Comparison of ENCODE assay signal across 22 cellular contexts in the genomic region with DNA sequence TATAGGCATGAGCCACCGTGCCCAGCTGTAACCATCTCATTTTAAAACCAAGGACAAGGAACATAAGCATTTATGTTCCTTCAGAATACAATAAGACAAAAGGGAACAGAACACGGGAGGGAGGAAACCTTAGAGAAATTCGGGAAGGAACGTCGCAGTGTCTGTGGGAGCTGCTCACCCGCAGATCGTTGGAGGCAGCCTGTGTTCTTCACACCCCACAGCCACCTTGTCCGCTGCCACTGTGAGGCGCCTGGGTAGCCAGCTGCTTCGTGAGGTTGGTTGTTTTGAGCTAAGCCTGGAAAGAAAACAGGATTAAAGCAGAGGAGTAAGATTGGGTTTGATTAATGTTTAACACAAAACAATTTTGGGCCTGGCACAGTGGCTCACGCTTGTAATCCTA.
DNase-seq lines count a peak whose midpoint lies in the region; ATAC-seq, FAIRE-seq and TF ChIP-seq lines count a peak whose summit lies in the region.
"Had no signal": no experiment of that assay in that cellular context is flagged by ENCODE, and none has a peak within 500 bp of the region (broad histone marks: within the 10 kb centered on the region; RNA-seq: fewer than 3 reads in every experiment).

No MANE protein-coding gene starts in this region.

- no peak for TF ChIP-seq RAD21 in K562 (CRISPR knock-in tag; conservative IDR thresholded peaks at IDR 0.05 in 1 of 2, IDR thresholded peaks at IDR 0.05 in 1 of 2)

- no peaks in the 10 kb centered on the region for H3K79me2 ChIP-seq in K562 (ENCODE audit: control insufficient read depth, insufficient read depth, low read length)

- POLR2A ChIA-PET in K562 (lab: Yijun Ruan, JAX), result no interaction called here

- intact Hi-C loops in K562 (cut with micrococcal nuclease), result no loop called here

- no peak overlapping the region for H2AFZ ChIP-seq in K562 (ENCODE audit: low read depth, low read length)

- no peaks in the 10 kb centered on the region for H3K9me1 ChIP-seq in K562 (ENCODE audit: control insufficient read depth, insufficient read depth, low read length)

- DNase-seq in activated naive CD4-positive, alpha-beta T cell treated with anti-CD3 and anti-CD28 coated beads, Interleukin-2, amount 10 ng/mL, durations not matched to agents 7 days and 5 days, result no peak
- DNase-seq in H7, result peak; percentile 30
- DNase-seq in K562 (ENCODE audit: extremely low read depth in 1 of 4, low spot score in 3 of 4), result no peak
- DNase-seq in nephron progenitor cell, result no peak
- DNase-seq in T-helper 9 cell, result no peak
- no peak for DNase-seq in GOT3 (lab: John Stamatoyannopoulos, UW)
- no peak for DNase-seq in midbrain (lab: John Stamatoyannopoulos, UW)
- DNase-seq: AML-193; Caco-2; CD4-positive, alpha-beta T cell; DMS153; DMS79; GDM1 had no signal

- no peaks in the 10 kb centered on the region for H3K4me1 Mint-ChIP-seq in activated naive CD4-positive, alpha-beta T cell treated with anti-CD3 and anti-CD28 coated beads, Interleukin-2, amount 50 U/mL, for 24 hours
- no peaks in the 10 kb centered on the region for H3K4me1 Mint-ChIP-seq in activated naive CD4-positive, alpha-beta T cell treated with anti-CD3 and anti-CD28 coated beads, Interleukin-2, amount 10 ng/mL, durations not matched to agents 7 days and 5 days
- H3K4me1 Mint-ChIP-seq in nephron progenitor cell, result peaks cover 6% of the 10 kb centered on the region

- no peaks in the 10 kb centered on the region for H4K20me1 ChIP-seq in K562 (replicated peaks; ENCODE audit: control insufficient read depth, insufficient read depth, low read length)

- H3K36me3 Mint-ChIP-seq in activated naive CD4-positive, alpha-beta T cell treated with anti-CD3 and anti-CD28 coated beads, Interleukin-2, amount 50 U/mL, for 24 hours, result no peaks in the 10 kb centered on the region
- H3K36me3 Mint-ChIP-seq in activated naive CD4-positive, alpha-beta T cell treated with anti-CD3 and anti-CD28 coated beads, Interleukin-2, amount 10 ng/mL, durations not matched to agents 7 days and 5 days, result no peaks in the 10 kb centered on the region
- peaks cover 21% of the 10 kb centered on the region for H3K36me3 Mint-ChIP-seq in nephron progenitor cell (ENCODE audit: low read depth)

- TF ChIP-seq EP300 in K562 (IDR thresholded peaks at IDR 0.05; ENCODE audit: low read length), result no peak

- no peak for FAIRE-seq in K562 (lab: Jason Lieb, UNC)
- FAIRE-seq: A549, GM12892, GM18507, H1 had no signal

- no peak overlapping the region for H3K4me2 ChIP-seq in K562 (ENCODE audit: insufficient read depth, low read length)
- H3K4me2 ChIP-seq: A549 had no signal

- TF ChIP-seq CTCF in K562 (IDR thresholded peaks at IDR 0.05 in 2 of 3, conservative IDR thresholded peaks at IDR 0.05 in 1 of 3; ENCODE audit: insufficient read depth in 2 of 3, low read depth in 1 of 3, low read length in 3 of 3), result no peak
- no peak for TF ChIP-seq CTCF in nephron progenitor cell (IDR thresholded peaks at IDR 0.05)

- TF ChIP-seq POLR2A in K562 (conservative IDR thresholded peaks at IDR 0.05), result no peak

- no peak overlapping the region for H3K27ac ChIP-seq in K562 (ENCODE audit: extremely low read depth, low read depth, low read length)
- H3K27ac ChIP-seq: 22Rv1, A549, C4-2B, HL-60 had no signal

- H3K9ac ChIP-seq in K562 (ENCODE audit: insufficient read depth in 1 of 2, low read depth in 2 of 2, low read length in 2 of 2), result no peak overlapping the region

- no peak overlapping the region for H3K4me3 Mint-ChIP-seq in activated naive CD4-positive, alpha-beta T cell treated with anti-CD3 and anti-CD28 coated beads, Interleukin-2, amount 50 U/mL, for 24 hours
- H3K4me3 Mint-ChIP-seq in activated naive CD4-positive, alpha-beta T cell treated with anti-CD3 and anti-CD28 coated beads, Interleukin-2, amount 10 ng/mL, durations not matched to agents 7 days and 5 days, result no peak overlapping the region
- no peak overlapping the region for H3K4me3 Mint-ChIP-seq in nephron progenitor cell
- H3K4me3 Mint-ChIP-seq: CD4-positive, alpha-beta T cell had no signal

- H3K27ac Mint-ChIP-seq in activated naive CD4-positive, alpha-beta T cell treated with anti-CD3 and anti-CD28 coated beads, Interleukin-2, amount 50 U/mL, for 24 hours, result peak overlapping the region; percentile 51
- no peak overlapping the region for H3K27ac Mint-ChIP-seq in activated naive CD4-positive, alpha-beta T cell treated with anti-CD3 and anti-CD28 coated beads, Interleukin-2, amount 10 ng/mL, durations not matched to agents 7 days and 5 days
- H3K27ac Mint-ChIP-seq in nephron progenitor cell, result peak overlapping the region; percentile 82
- H3K27ac Mint-ChIP-seq: CD4-positive, alpha-beta T cell had no signal

- peak; percentile 43; the same call in 1 of the 3 replicates for ATAC-seq in K562
- ATAC-seq: A549 had no signal

- CTCF ChIA-PET in activated naive CD4-positive, alpha-beta T cell treated with anti-CD3 and anti-CD28 coated beads, Interleukin-2, amount 10 ng/mL, durations not matched to agents 7 days and 5 days (lab: Charles Lee), result no interaction called here
- CTCF ChIA-PET in K562 (lab: Yijun Ruan, JAX; ENCODE audit: low intra/inter-chr PET ratio), result no interaction called here

- no TSS peak for BruUV-seq in K562 (replicated peaks; lab: Mats Ljungman, UMichigan)

- H3K4me1 ChIP-seq in K562 (replicated peaks in 1 of 2; ENCODE audit: control insufficient read depth in 2 of 2, insufficient read depth in 2 of 2, low read length in 2 of 2), result no peaks in the 10 kb centered on the region
- H3K4me1 ChIP-seq: A549, Caco-2, HAP-1 had no signal

- H3K27me3 ChIP-seq in H7 (ENCODE audit: control insufficient read depth, insufficient read depth, low read length), result no peaks in the 10 kb centered on the region
- H3K27me3 ChIP-seq in K562 (ENCODE audit: control insufficient read depth in 2 of 2, insufficient read depth in 2 of 2, low read length in 2 of 2), result peaks cover 15 to 22% of the 10 kb centered on the region in 2 experiments; a peak in 4 of 5 replicates

- 1% methylated on average over 11 of the region's 11 CpGs for WGBS in K562 (ENCODE audit: insufficient coverage, low coverage, missing lambda C conversion rate)

- H3K9me3 ChIP-seq in K562 (replicated peaks; ENCODE audit: control insufficient read depth, insufficient read depth, low read depth, low read length), result no peaks in the 10 kb centered on the region
- H3K9me3 ChIP-seq: A549, Caco-2, HAP-1 had no signal

- H3K27me3 Mint-ChIP-seq in activated naive CD4-positive, alpha-beta T cell treated with anti-CD3 and anti-CD28 coated beads, Interleukin-2, amount 50 U/mL, for 24 hours, result peaks cover 2% of the 10 kb centered on the region
- H3K27me3 Mint-ChIP-seq in activated naive CD4-positive, alpha-beta T cell treated with anti-CD3 and anti-CD28 coated beads, Interleukin-2, amount 10 ng/mL, durations not matched to agents 7 days and 5 days, result no peaks in the 10 kb centered on the region
- no peaks in the 10 kb centered on the region for H3K27me3 Mint-ChIP-seq in nephron progenitor cell (ENCODE audit: low read depth, poor library complexity)
- H3K27me3 Mint-ChIP-seq: CD4-positive, alpha-beta T cell had no signal

- H3K4me3 ChIP-seq in H7 (ENCODE audit: insufficient read depth, low read depth, low read length) (no peak overlapping the region), K562 (no peak overlapping the region)
- H3K4me3 ChIP-seq: A549, HAP-1 had no signal

- H3K9me3 Mint-ChIP-seq in activated naive CD4-positive, alpha-beta T cell treated with anti-CD3 and anti-CD28 coated beads, Interleukin-2, amount 50 U/mL, for 24 hours, result no peaks in the 10 kb centered on the region
- H3K9me3 Mint-ChIP-seq in activated naive CD4-positive, alpha-beta T cell treated with anti-CD3 and anti-CD28 coated beads, Interleukin-2, amount 10 ng/mL, durations not matched to agents 7 days and 5 days, result no peaks in the 10 kb centered on the region
- H3K9me3 Mint-ChIP-seq in nephron progenitor cell, result peaks cover 40% of the 10 kb centered on the region
- H3K9me3 Mint-ChIP-seq: CD4-positive, alpha-beta T cell had no signal

- in situ Hi-C loops in K562 (cut with MboI), result no loop called here

- no peaks in the 10 kb centered on the region for H3K36me3 ChIP-seq in H7 (replicated peaks; ENCODE audit: control insufficient read depth, insufficient read depth, low read length)
- H3K36me3 ChIP-seq in K562 (ENCODE audit: control insufficient read depth, insufficient read depth, low read length), result no peaks in the 10 kb centered on the region
- H3K36me3 ChIP-seq: HAP-1 had no signal

TF ChIP-seq in K562, 482 proteins besides CTCF, POLR2A, EP300 and RAD21 (continues in another document):
- no peak for TF ChIP-seq MCM3 (IDR thresholded peaks at IDR 0.05)
- TF ChIP-seq BRD4 (IDR thresholded peaks at IDR 0.05), result no peak
- no peak for TF ChIP-seq ARNT (IDR thresholded peaks at IDR 0.05)
- TF ChIP-seq DDX20 (tag; IDR thresholded peaks at IDR 0.05; ENCODE audit: low read depth), result no peak
- TF ChIP-seq, protein P1, sequence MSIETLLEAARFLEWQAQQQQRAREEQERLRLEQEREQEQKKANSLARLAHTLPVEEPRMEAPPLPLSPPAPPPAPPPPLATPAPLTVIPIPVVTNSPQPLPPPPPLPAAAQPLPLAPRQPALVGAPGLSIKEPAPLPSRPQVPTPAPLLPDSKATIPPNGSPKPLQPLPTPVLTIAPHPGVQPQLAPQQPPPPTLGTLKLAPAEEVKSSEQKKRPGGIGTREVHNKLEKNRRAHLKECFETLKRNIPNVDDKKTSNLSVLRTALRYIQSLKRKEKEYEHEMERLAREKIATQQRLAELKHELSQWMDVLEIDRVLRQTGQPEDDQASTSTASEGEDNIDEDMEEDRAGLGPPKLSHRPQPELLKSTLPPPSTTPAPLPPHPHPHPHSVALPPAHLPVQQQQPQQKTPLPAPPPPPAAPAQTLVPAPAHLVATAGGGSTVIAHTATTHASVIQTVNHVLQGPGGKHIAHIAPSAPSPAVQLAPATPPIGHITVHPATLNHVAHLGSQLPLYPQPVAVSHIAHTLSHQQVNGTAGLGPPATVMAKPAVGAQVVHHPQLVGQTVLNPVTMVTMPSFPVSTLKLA (conservative IDR thresholded peaks at IDR 0.05), result no peak
- TF ChIP-seq PHB2 (IDR thresholded peaks at IDR 0.05; ENCODE audit: low read depth), result no peak
- TF ChIP-seq ZNF764 (CRISPR knock-in tag; IDR thresholded peaks at IDR 0.05; ENCODE audit: low read depth), result no peak
